In the genomic region with DNA sequence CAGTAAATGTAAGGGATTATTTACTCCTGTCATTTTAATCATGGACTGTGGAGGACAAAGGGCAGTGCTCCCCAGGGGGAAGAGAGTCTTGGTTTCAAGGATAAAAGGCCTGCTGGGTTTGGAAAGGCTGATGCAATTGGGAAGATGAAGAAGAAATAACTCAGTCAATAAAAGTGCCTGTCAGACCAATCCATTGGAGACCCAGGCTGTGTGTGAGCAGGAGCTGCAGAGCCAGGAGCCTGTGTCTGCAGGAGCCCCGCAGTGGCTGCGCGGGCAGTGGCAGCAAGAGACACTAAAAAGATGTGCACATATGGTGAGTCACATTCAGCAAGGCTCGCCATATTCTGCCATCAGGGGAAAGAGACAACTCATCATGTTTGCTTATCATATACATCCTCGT, we compare ENCODE assay signal across 20 cellular contexts.
DNase-seq lines count a peak whose midpoint lies in the region; ATAC-seq and TF ChIP-seq lines count a peak whose summit lies in the region.
"Had no signal": no experiment of that assay in that cellular context is flagged by ENCODE, and none has a peak within 500 bp of the region (broad histone marks: within the 10 kb centered on the region; RNA-seq: fewer than 3 reads in every experiment).

No MANE protein-coding gene starts in this region.

- H4K20me1 ChIP-seq in mammary epithelial cell (ENCODE audit: insufficient read depth, low read length) = no peaks in the 10 kb centered on the region

- dilution Hi-C loops in mammary epithelial cell (cut with HindIII; ENCODE audit: low sequenced_read_pairs) = no loop called here

- no peaks in the 10 kb centered on the region for H3K36me3 ChIP-seq in breast epithelium
- no peaks in the 10 kb centered on the region for H3K36me3 ChIP-seq in mammary epithelial cell (ENCODE audit: insufficient read depth, low read length)
- H3K36me3 ChIP-seq: adrenal gland, colonic mucosa, thoracic aorta had no signal

- no peak overlapping the region for H3K27ac Mint-ChIP-seq in MCF 10A (ENCODE audit: low read depth, unreplicated experiment)
- H3K27ac Mint-ChIP-seq: activated T-cell treated with anti-CD3 and anti-CD28 coated beads, Interleukin-2, amount 50 U/mL, for 24 hours; IgD-negative memory B cell; T-cell had no signal

- no peaks in the 10 kb centered on the region for H3K36me3 Mint-ChIP-seq in MCF 10A (ENCODE audit: insufficient read depth, unreplicated experiment)

- CTCF ChIA-PET in MCF 10A (lab: Yijun Ruan, JAX) (interaction anchor here (1.0 kb wide), 1 partner anchor 12 kb away, joined by 3 read pairs; no protein-coding TSS in a partner anchor), mammary epithelial cell (lab: Charles Lee; ENCODE audit: low non-redundant PET) (no interaction called here), RWPE1 (lab: Yijun Ruan, JAX) (interaction anchor here (0.8 kb wide), 1 partner anchor 362 kb away, joined by 4 read pairs; no protein-coding TSS in a partner anchor)

- H3K9ac ChIP-seq in mammary epithelial cell (ENCODE audit: insufficient read depth, low read length) = no peak overlapping the region

- no peak for TF ChIP-seq CTCF in MCF 10A (IDR thresholded peaks at IDR 0.05; ENCODE audit: unreplicated experiment)
- TF ChIP-seq CTCF in breast epithelium (IDR thresholded peaks at IDR 0.05) = no peak
- no peak for TF ChIP-seq CTCF in mammary epithelial cell (conservative IDR thresholded peaks at IDR 0.05 in 1 of 2, IDR thresholded peaks at IDR 0.05 in 1 of 2; ENCODE audit: extremely low read depth in 1 of 2, insufficient read depth in 1 of 2, low read depth in 1 of 2, low read length in 2 of 2)
- no peak for TF ChIP-seq CTCF in RWPE1 (conservative IDR thresholded peaks at IDR 0.05; ENCODE audit: low read depth)

- no peaks in the 10 kb centered on the region for H3K4me1 ChIP-seq in breast epithelium
- H3K4me1 ChIP-seq in mammary epithelial cell (ENCODE audit: insufficient read depth, low read length) = peaks cover 3% of the 10 kb centered on the region
- H3K4me1 ChIP-seq: adrenal gland, colonic mucosa, psoas muscle had no signal

- H3K27ac ChIP-seq in breast epithelium (no peak overlapping the region), mammary epithelial cell (ENCODE audit: insufficient read depth, low read depth, low read length) (no peak overlapping the region), RWPE1 (no peak overlapping the region)
- H3K27ac ChIP-seq: adrenal gland, colonic mucosa, PC-9, psoas muscle, thoracic aorta had no signal

- H3K27me3 ChIP-seq in breast epithelium = no peaks in the 10 kb centered on the region
- peaks cover 13% of the 10 kb centered on the region for H3K27me3 ChIP-seq in mammary epithelial cell (ENCODE audit: insufficient read depth, low read length)
- H3K27me3 ChIP-seq: adrenal gland, colonic mucosa had no signal

- no peaks in the 10 kb centered on the region for H3K27me3 Mint-ChIP-seq in MCF 10A (ENCODE audit: insufficient read depth, unreplicated experiment)
- H3K27me3 Mint-ChIP-seq: activated T-cell treated with anti-CD3 and anti-CD28 coated beads, Interleukin-2, amount 50 U/mL, for 24 hours; IgD-negative memory B cell; T-cell had no signal

- no peak for TF ChIP-seq POLR2A in breast epithelium (IDR thresholded peaks at IDR 0.05)

- POLR2A ChIA-PET in MCF 10A (lab: Yijun Ruan, JAX) (no interaction called here), RWPE1 (lab: Yijun Ruan, JAX; ENCODE audit: low non-redundant PET) (no interaction called here)

- H3K4me1 Mint-ChIP-seq in MCF 10A (ENCODE audit: insufficient read depth, unreplicated experiment) = no peaks in the 10 kb centered on the region
- H3K4me1 Mint-ChIP-seq: IgD-negative memory B cell, T-cell had no signal

- BruUV-seq in MCF 10A (replicated peaks; lab: Mats Ljungman, UMichigan) = no TSS peak
- no TSS peak for BruUV-seq in mammary epithelial cell (replicated peaks; lab: Mats Ljungman, UMichigan)

- H3K4me3 ChIP-seq in breast epithelium = no peak overlapping the region
- no peak overlapping the region for H3K4me3 ChIP-seq in mammary epithelial cell (replicated peaks in 1 of 3; ENCODE audit: insufficient read depth in 1 of 3, low read depth in 2 of 3, low read length in 3 of 3)
- H3K4me3 ChIP-seq: adrenal gland, colonic mucosa, PC-9, psoas muscle, thoracic aorta had no signal

- in situ Hi-C loops in mammary epithelial cell (cut with MboI; ENCODE audit: low sequenced_read_pairs in 2 of 2) = no loop called here

- DNase-seq in MCF 10A (ENCODE audit: unreplicated experiment) (peak; percentile 17), breast epithelium (ENCODE audit: low spot score in 2 of 2) (no peak), NCI-H1930 (lab: John Stamatoyannopoulos, UW) (peak; percentile 75 to 97), mammary epithelial cell (peak; percentile 9), NCI-H446 (lab: John Stamatoyannopoulos, UW) (no peak), SK-N-DZ (ENCODE audit: low spot score) (no peak), RWPE1 (ENCODE audit: low spot score) (no peak)
- DNase-seq: activated T-cell treated with anti-CD3 and anti-CD28 coated beads, Interleukin-2, amount 50 U/mL, for 24 hours; adrenal gland; colonic mucosa; DMS79; hippocampal formation; PC-9; psoas muscle; T-cell had no signal

- H3K9me3 Mint-ChIP-seq in MCF 10A (ENCODE audit: unreplicated experiment) = no peaks in the 10 kb centered on the region
- H3K9me3 Mint-ChIP-seq: activated T-cell treated with anti-CD3 and anti-CD28 coated beads, Interleukin-2, amount 50 U/mL, for 24 hours; IgD-negative memory B cell; T-cell had no signal

- no peak overlapping the region for H3K4me3 Mint-ChIP-seq in MCF 10A (ENCODE audit: unreplicated experiment)
- H3K4me3 Mint-ChIP-seq: activated T-cell treated with anti-CD3 and anti-CD28 coated beads, Interleukin-2, amount 50 U/mL, for 24 hours; IgD-negative memory B cell; T-cell had no signal

- H3K9me3 ChIP-seq in breast epithelium (no peaks in the 10 kb centered on the region), mammary epithelial cell (replicated peaks; ENCODE audit: insufficient read depth, low read length) (no peaks in the 10 kb centered on the region)
- H3K9me3 ChIP-seq: adrenal gland, colonic mucosa, psoas muscle, thoracic aorta had no signal

- no peak overlapping the region for H3K4me2 ChIP-seq in mammary epithelial cell (ENCODE audit: insufficient read depth, low read depth, low read length)
- H3K4me2 ChIP-seq: PC-9 had no signal

- ATAC-seq in GM18909 (IDR thresholded peaks at IDR 0.05; ENCODE audit: poor library complexity, unreplicated experiment) = no peak
- ATAC-seq: activated CD4-positive, CD25-positive, alpha-beta regulatory T cell treated with anti-CD3 and anti-CD28 coated beads, Interleukin-2, amount 50 U/mL, for 24 hours; left lobe of liver; psoas muscle; T-cell had no signal

- 85% methylated on average over 5 of the region's 5 CpGs for WGBS in mammary epithelial cell (ENCODE audit: low coverage, missing lambda C conversion rate)

- H2AFZ ChIP-seq in mammary epithelial cell (ENCODE audit: low read depth, low read length) = no peak overlapping the region
- H2AFZ ChIP-seq: PC-9 had no signal

- no peaks in the 10 kb centered on the region for H3K79me2 ChIP-seq in mammary epithelial cell (ENCODE audit: insufficient read depth, low read length)

- intact Hi-C loops in MCF 10A (cut with micrococcal nuclease) (no loop called here), breast epithelium (cut with DNase I; ENCODE audit: low total_unique reads) (loop anchor here (1.0 kb wide), 1 partner anchor 44 kb away; no protein-coding TSS in a partner anchor), mammary epithelial cell (cut with micrococcal nuclease) (no loop called here)

Comparison
In these comparisons a context has a peak if more than half of its experiments do, and no peak if none do; other contexts are left out.
1. DNase-seq: peak in MCF 10A (single experiment), NCI-H1930 (2 of 2) and mammary epithelial cell (single experiment); none in breast epithelium (0 of 2), NCI-H446 (0 of 2), SK-N-DZ (single experiment) and RWPE1 (single experiment).